In genomic region chr3:62497156-62497555, GRCh38 we compare ENCODE assay signal across 21 cellular contexts.
"Had no signal": no experiment of that assay in that cellular context is flagged by ENCODE, and none has a peak within 500 bp of the region (broad histone marks: within the 10 kb centered on the region; RNA-seq: fewer than 3 reads in every experiment).

No MANE protein-coding gene starts in this region.

- DNase-seq: stimulated activated CD4-positive, alpha-beta T cell treated with anti-CD3 and anti-CD28 coated beads, Interleukin-2, amount 100 ng/mL, for 48 hours; stimulated activated CD4-positive, alpha-beta T cell treated with anti-CD3 and anti-CD28 coated beads, Interleukin-4, amount 100 ng/mL, for 1 hour; stimulated activated CD4-positive, alpha-beta T cell treated with anti-CD3 and anti-CD28 coated beads, Interleukin-4, amount 100 ng/mL, for 24 hours; stimulated activated CD4-positive, alpha-beta T cell treated with anti-CD3 and anti-CD28 coated beads, Interleukin-4, amount 100 ng/mL, for 4 hours; stimulated activated CD8-positive, alpha-beta memory T cell treated with anti-CD3 and anti-CD28 coated beads, Interleukin-4, amount 100 ng/mL, for 48 hours; stimulated activated naive B cell treated with anti-CD40 and anti-IgM and Interleukin-4, amounts not matched to agents 10 μg/mL and 1 μg/mL and 100 μg/mL, for 72 hours; stimulated activated naive CD4-positive, alpha-beta T cell; stimulated activated naive CD4-positive, alpha-beta T cell treated with Interleukin-2 at 50 U/mL for 16 hours; stimulated activated naive CD8-positive, alpha-beta T cell treated with anti-CD3 and anti-CD28 coated beads, Interleukin-15, amount 100 ng/mL, for 72 hours; stimulated activated naive CD8-positive, alpha-beta T cell treated with anti-CD3 and anti-CD28 coated beads, Interleukin-15, Interleukin-2, amounts not matched to agents 100 U/mL and 50 U/mL, for 24 hours; stomach; substantia nigra; testis; tibial artery; transverse colon; trophoblast cell; upper lobe of left lung; upper lobe of right lung; uterus had no signal

- ATAC-seq: stimulated activated effector memory CD8-positive, alpha-beta T cell treated with anti-CD3 and anti-CD28 coated beads, Interleukin-12 subunit alpha, Interleukin-12 subunit beta, amount 100 ng/mL, for 72 hours; stimulated activated memory B cell treated with anti-CD40 and anti-IgM and Interleukin-4, amounts not matched to agents 10 μg/mL and 1 μg/mL and 100 μg/mL, for 72 hours; stimulated activated naive B cell treated with anti-CD40 and anti-IgM and Interleukin-4, amounts not matched to agents 10 μg/mL and 1 μg/mL and 100 μg/mL, for 72 hours; stimulated activated naive CD8-positive, alpha-beta T cell treated with anti-CD3 and anti-CD28 coated beads, Interleukin-15, amount 100 ng/mL, for 72 hours; stimulated activated naive CD8-positive, alpha-beta T cell treated with anti-CD3 and anti-CD28 coated beads, Interleukin-15, Interleukin-2, amounts not matched to agents 100 U/mL and 50 U/mL, for 24 hours; upper lobe of right lung had no signal
